ENCODE assay signal across 9 cellular contexts in genomic region chr17:40342575-40343058, GRCh38. TPM values are rescaled to one million over a fixed set of nuclear protein-coding genes. Genes with fewer than 3 reads are reported as not detected.
DNase-seq lines count a peak whose midpoint lies in the region; ATAC-seq and TF ChIP-seq lines count a peak whose summit lies in the region.
"Had no signal": no experiment of that assay in that cellular context is flagged by ENCODE, and none has a peak within 500 bp of the region (broad histone marks: within the 10 kb centered on the region; RNA-seq: fewer than 3 reads in every experiment).

No MANE protein-coding gene starts in this region.

- 2% methylated on average over 22 of the region's 30 CpGs for WGBS in prostate gland

- H3K36me3 ChIP-seq in DOHH2 (ENCODE audit: control insufficient read depth, low read length), result peaks cover 12% of the 10 kb centered on the region
- H3K36me3 ChIP-seq in prostate gland, result no peaks in the 10 kb centered on the region

- POLR2A ChIA-PET in activated CD8-positive, alpha-beta T cell treated with anti-CD3 and anti-CD28 coated beads, Interleukin-2, amount 10 ng/mL, durations not matched to agents 7 days and 5 days (lab: Charles Lee), result interaction anchor here (0.7 to 1.2 kb wide), 2 partner anchors 20 to 25 kb away, joined by 3 to 4 read pairs; no protein-coding TSS in a partner anchor

- peak overlapping the region; percentile 49 for H3K27ac Mint-ChIP-seq in activated CD8-positive, alpha-beta T cell treated with anti-CD3 and anti-CD28 coated beads, Interleukin-2, amount 10 ng/mL, durations not matched to agents 7 days and 5 days

- in situ Hi-C loops in KBM-7 (cut with MboI; ENCODE audit: low pct_unique_long_range_greater_than_20kb, low sequenced_read_pairs) (no loop called here), G401 (cut with HindIII; ENCODE audit: low sequenced_read_pairs) (no loop called here)

- no peak for ATAC-seq in activated CD8-positive, alpha-beta T cell treated with anti-CD3 and anti-CD28 coated beads, Interleukin-2, amount 10 ng/mL, durations not matched to agents 7 days and 5 days
- ATAC-seq in left cardiac atrium, result no peak

- H3K27ac ChIP-seq in DOHH2 (ENCODE audit: low read depth, low read length) (no peak overlapping the region), prostate gland (peak overlapping the region; percentile 96 to 98)

- H4K20me1 ChIP-seq in DOHH2 (ENCODE audit: control insufficient read depth, insufficient read depth, low read depth, low read length), result peaks cover 14% of the 10 kb centered on the region

- peak overlapping the region; percentile 81; the same call in 1 of the 2 replicates for H3K4me3 ChIP-seq in DOHH2 (ENCODE audit: low read length)
- H3K4me3 ChIP-seq in prostate gland, result peak overlapping the region; percentile 77 to 93

- peaks cover 88% of the 10 kb centered on the region for H3K4me1 Mint-ChIP-seq in activated CD8-positive, alpha-beta T cell treated with anti-CD3 and anti-CD28 coated beads, Interleukin-2, amount 10 ng/mL, durations not matched to agents 7 days and 5 days (ENCODE audit: low read depth)

- TF ChIP-seq POLR2A in prostate gland (IDR thresholded peaks at IDR 0.05), result no peak

- peaks cover 11% of the 10 kb centered on the region for H3K27me3 ChIP-seq in DOHH2 (ENCODE audit: control insufficient read depth, low read length)
- no peaks in the 10 kb centered on the region for H3K27me3 ChIP-seq in prostate gland (replicated peaks; ENCODE audit: insufficient read depth)

- no peak for TF ChIP-seq CTCF in DOHH2 (IDR thresholded peaks at IDR 0.05; ENCODE audit: low read depth, low read length, poor library complexity, severe bottlenecking)
- TF ChIP-seq CTCF in prostate gland (IDR thresholded peaks at IDR 0.05), result no peak

- intact Hi-C loops in left cardiac atrium (cut with DNase I), result no loop called here
- intact Hi-C loops in prostate gland (cut with DNase I), result loop anchor here (5.0 kb wide), 1 partner anchor 220 kb away; the partner anchor contains the start of gene MSL1

- H3K4me1 ChIP-seq in DOHH2 (ENCODE audit: control insufficient read depth, low read length), result peaks cover 98% of the 10 kb centered on the region
- H3K4me1 ChIP-seq in prostate gland (replicated peaks), result peaks cover 25% of the 10 kb centered on the region

- no peak for DNase-seq in activated CD8-positive, alpha-beta T cell treated with anti-CD3 and anti-CD28 coated beads, Interleukin-2, amount 10 ng/mL, durations not matched to agents 7 days and 5 days
- DNase-seq in left cardiac atrium, result peak; percentile 36
- no peak for DNase-seq in prostate gland (ENCODE audit: low spot score)
- DNase-seq in KBM-7, result no peak
- no peak for DNase-seq in SHP77 treated with DMSO at 0.1 percent for 48 hours (lab: John Stamatoyannopoulos, UW)
- no peak for DNase-seq in G401 (ENCODE audit: low spot score)
- DNase-seq in DMS153 (lab: John Stamatoyannopoulos, UW), result no peak
- DNase-seq: activated gamma-delta T cell treated with Interleukin-2 at 50 U/mL for 16 hours had no signal

- peaks cover 52% of the 10 kb centered on the region for H3K36me3 Mint-ChIP-seq in activated CD8-positive, alpha-beta T cell treated with anti-CD3 and anti-CD28 coated beads, Interleukin-2, amount 10 ng/mL, durations not matched to agents 7 days and 5 days (ENCODE audit: low read depth)

- no peaks in the 10 kb centered on the region for H3K9me2 ChIP-seq in DOHH2 (replicated peaks; ENCODE audit: control insufficient read depth, low read length)

- no peaks in the 10 kb centered on the region for H3K27me3 Mint-ChIP-seq in activated CD8-positive, alpha-beta T cell treated with anti-CD3 and anti-CD28 coated beads, Interleukin-2, amount 10 ng/mL, durations not matched to agents 7 days and 5 days (ENCODE audit: low read depth)

- H3F3A ChIP-seq in DOHH2 (ENCODE audit: control insufficient read depth, insufficient read depth), result peaks cover 17% of the 10 kb centered on the region

- H3K9me3 ChIP-seq in DOHH2 (ENCODE audit: control insufficient read depth, insufficient read depth, low read length), result no peaks in the 10 kb centered on the region
- no peaks in the 10 kb centered on the region for H3K9me3 ChIP-seq in prostate gland

- CTCF ChIA-PET in activated CD8-positive, alpha-beta T cell treated with anti-CD3 and anti-CD28 coated beads, Interleukin-2, amount 10 ng/mL, durations not matched to agents 7 days and 5 days (lab: Charles Lee), result interaction anchor here (1.8 to 2.5 kb wide), 5 partner anchors 13 to 25 kb away, joined by 5 to 15 read pairs (median 6); no protein-coding TSS in a partner anchor

- H3K79me2 ChIP-seq in DOHH2 (ENCODE audit: control insufficient read depth, low read length), result peaks cover 11% of the 10 kb centered on the region

- H3K4me3 Mint-ChIP-seq in activated CD8-positive, alpha-beta T cell treated with anti-CD3 and anti-CD28 coated beads, Interleukin-2, amount 10 ng/mL, durations not matched to agents 7 days and 5 days, result peak overlapping the region; percentile 58

- peak overlapping the region; percentile 99 for H3K4me2 ChIP-seq in DOHH2 (ENCODE audit: low read length)

- no peaks in the 10 kb centered on the region for H3K9me3 Mint-ChIP-seq in activated CD8-positive, alpha-beta T cell treated with anti-CD3 and anti-CD28 coated beads, Interleukin-2, amount 10 ng/mL, durations not matched to agents 7 days and 5 days (ENCODE audit: insufficient read depth)

RNA-seq across cellular contexts. Expression of gene GJD3, which starts 21.9 kb away (rescaled TPM):
- total RNA-seq in activated CD8-positive, alpha-beta T cell treated with anti-CD3 and anti-CD28 coated beads, Interleukin-2, amount 10 ng/mL, durations not matched to agents 7 days and 5 days, result under 1 TPM in 1 of 2 experiments, not detected in 1; 0.29 TPM
- 1 to 10 TPM; 1.2 to 1.3 TPM for total RNA-seq in left cardiac atrium
- total RNA-seq in prostate gland, result 1 to 10 TPM in 1 of 2 donors, under 1 TPM in 1; 0.82 to 5.3 TPM
- total RNA-seq in G401 (2014; rRNA removed; shearing (Covaris generic)), result not detected in 2 replicates

RNA-seq across cellular contexts. Expression of gene RARA, which starts 33.6 kb away (rescaled TPM):
- total RNA-seq in activated CD8-positive, alpha-beta T cell treated with anti-CD3 and anti-CD28 coated beads, Interleukin-2, amount 10 ng/mL, durations not matched to agents 7 days and 5 days, result 10 to 100 TPM; 61.1 to 63.2 TPM
- total RNA-seq in left cardiac atrium (10 to 100 TPM; 23.3 to 43.8 TPM), prostate gland (10 to 100 TPM; 24.4 to 70.6 TPM)
- 9.5 and 11.8 TPM in 2 replicates for total RNA-seq in G401 (2014; rRNA removed; shearing (Covaris generic))

RNA-seq across cellular contexts. Expression of gene CDC6, which starts 54.9 kb away (rescaled TPM):
- 100 to 1,000 TPM; 103 to 110 TPM for total RNA-seq in activated CD8-positive, alpha-beta T cell treated with anti-CD3 and anti-CD28 coated beads, Interleukin-2, amount 10 ng/mL, durations not matched to agents 7 days and 5 days
- total RNA-seq in left cardiac atrium, result 1 to 10 TPM; 1.3 to 1.9 TPM
- total RNA-seq in prostate gland, result 10 to 100 TPM in 1 of 2 donors, 1 to 10 TPM in 1; 2.1 to 10.3 TPM
- 34.1 and 53.5 TPM in 2 replicates for total RNA-seq in G401 (2014; rRNA removed; shearing (Covaris generic))
